Comparison of ENCODE assay signal across 1 cellular context in the genomic region with DNA sequence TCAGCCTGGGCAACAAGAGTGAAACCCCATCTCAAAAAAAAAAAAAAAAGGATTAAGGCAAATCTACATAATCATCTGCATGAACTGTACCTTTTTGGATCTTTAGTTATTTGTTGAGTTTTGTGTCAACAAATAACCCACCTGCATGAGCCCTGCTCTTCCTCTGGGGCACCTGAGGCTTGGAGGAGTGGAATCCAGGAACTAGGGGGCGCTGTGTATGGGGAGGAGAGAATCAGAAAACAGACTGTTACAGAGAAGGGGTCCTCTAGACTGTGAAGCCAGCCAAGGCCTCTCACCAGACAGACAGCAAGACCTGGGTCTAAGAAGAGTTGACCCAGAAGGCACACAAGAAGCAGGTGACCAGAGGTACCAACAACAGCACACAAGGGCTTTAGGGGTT.
A peak's percentile ranks its signal among the peaks of the same experiment; 100 is the strongest.
TF ChIP-seq lines count a peak whose summit lies in the region.

No MANE protein-coding gene starts in this region.

TF ChIP-seq in H1, 55 proteins besides CTCF, POLR2A, EP300 and RAD21:
- TF ChIP-seq BRCA1 (IDR thresholded peaks at IDR 0.05; ENCODE audit: low read depth, low read length) (no peak), SRF (IDR thresholded peaks at IDR 0.05; ENCODE audit: low read depth, low read length) (no peak), TEAD4 (IDR thresholded peaks at IDR 0.05; ENCODE audit: low read depth, low read length) (peak; percentile 83), SAP30 (IDR thresholded peaks at IDR 0.05; ENCODE audit: insufficient read depth, insufficient replicate concordance, low read length) (no peak), TAF7 (optimal IDR thresholded peaks at IDR 0.05; ENCODE audit: borderline replicate concordance, low read depth, low read length) (no peak), SIX5 (IDR thresholded peaks at IDR 0.05; ENCODE audit: low read depth, low read length) (no peak), PHF8 (conservative IDR thresholded peaks at IDR 0.05; ENCODE audit: low read depth, low read length) (no peak)
- TF ChIP-seq, protein P1, sequence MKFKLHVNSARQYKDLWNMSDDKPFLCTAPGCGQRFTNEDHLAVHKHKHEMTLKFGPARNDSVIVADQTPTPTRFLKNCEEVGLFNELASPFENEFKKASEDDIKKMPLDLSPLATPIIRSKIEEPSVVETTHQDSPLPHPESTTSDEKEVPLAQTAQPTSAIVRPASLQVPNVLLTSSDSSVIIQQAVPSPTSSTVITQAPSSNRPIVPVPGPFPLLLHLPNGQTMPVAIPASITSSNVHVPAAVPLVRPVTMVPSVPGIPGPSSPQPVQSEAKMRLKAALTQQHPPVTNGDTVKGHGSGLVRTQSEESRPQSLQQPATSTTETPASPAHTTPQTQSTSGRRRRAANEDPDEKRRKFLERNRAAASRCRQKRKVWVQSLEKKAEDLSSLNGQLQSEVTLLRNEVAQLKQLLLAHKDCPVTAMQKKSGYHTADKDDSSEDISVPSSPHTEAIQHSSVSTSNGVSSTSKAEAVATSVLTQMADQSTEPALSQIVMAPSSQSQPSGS (IDR thresholded peaks at IDR 0.05; ENCODE audit: low read length) = no peak
